Comparison of ENCODE assay signal across 1 cellular context in genomic region chr2:55010149-55010591, GRCh38.
TF ChIP-seq lines count a peak whose summit lies in the region.

No MANE protein-coding gene starts in this region.

TF ChIP-seq in GM12878, 131 proteins besides CTCF, POLR2A, EP300 and RAD21 (continued from another document and continues in another):
- TF ChIP-seq E2F8 (IDR thresholded peaks at IDR 0.05; ENCODE audit: low read depth, partially characterized antibody): no peak
- no peak for TF ChIP-seq LARP7 (IDR thresholded peaks at IDR 0.05)
- peak; percentile 40; the same call in 1 of the 2 replicates for TF ChIP-seq ZNF24 (IDR thresholded peaks at IDR 0.05)
- TF ChIP-seq YY1 (IDR thresholded peaks at IDR 0.05; ENCODE audit: low read depth, low read length): no peak
- TF ChIP-seq POU2F2 (IDR thresholded peaks at IDR 0.05; ENCODE audit: borderline replicate concordance, low read depth, low read length): peak; percentile 52; the same call in 1 of the 3 replicates
- TF ChIP-seq TCF7 (IDR thresholded peaks at IDR 0.05; ENCODE audit: borderline replicate concordance): no peak
- no peak for TF ChIP-seq STAT1 (conservative IDR thresholded peaks at IDR 0.05)
- TF ChIP-seq IRF5 (IDR thresholded peaks at IDR 0.05; ENCODE audit: borderline replicate concordance): no peak
- TF ChIP-seq SRF (IDR thresholded peaks at IDR 0.05; ENCODE audit: low read depth in 2 of 2, low read length in 2 of 2): no peak
- TF ChIP-seq ESRRA (IDR thresholded peaks at IDR 0.05; ENCODE audit: low read length): no peak
- no peak for TF ChIP-seq RELA (IDR thresholded peaks at IDR 0.05; ENCODE audit: borderline replicate concordance, partially characterized antibody)
- no peak for TF ChIP-seq FOXM1 (IDR thresholded peaks at IDR 0.05; ENCODE audit: low read depth, low read length)
- no peak for TF ChIP-seq NKRF (conservative IDR thresholded peaks at IDR 0.05)
- TF ChIP-seq MYC (IDR thresholded peaks at IDR 0.05; ENCODE audit: insufficient read depth, insufficient read length, insufficient replicate concordance, low read length, severe bottlenecking): no peak
- TF ChIP-seq TAF1 (IDR thresholded peaks at IDR 0.05; ENCODE audit: borderline replicate concordance, low read depth, low read length): no peak
- TF ChIP-seq SIN3A (IDR thresholded peaks at IDR 0.05; ENCODE audit: low read depth, low read length): no peak
- TF ChIP-seq CHD2 (IDR thresholded peaks at IDR 0.05; ENCODE audit: borderline replicate concordance, low read depth, low read length): no peak
- TF ChIP-seq SIX5 (IDR thresholded peaks at IDR 0.05; ENCODE audit: low read depth, low read length, severe bottlenecking): no peak
- no peak for TF ChIP-seq BCLAF1 (IDR thresholded peaks at IDR 0.05)
- no peak for TF ChIP-seq E4F1 (IDR thresholded peaks at IDR 0.05; ENCODE audit: borderline replicate concordance, partially characterized antibody)
- no peak for TF ChIP-seq CBFB (IDR thresholded peaks at IDR 0.05; ENCODE audit: low read depth)
- TF ChIP-seq KAT2A (conservative IDR thresholded peaks at IDR 0.05; ENCODE audit: control insufficient read depth, low read depth, low read length): no peak
- peak; percentile 44; the same call in 1 of the 2 replicates for TF ChIP-seq USF2 (IDR thresholded peaks at IDR 0.05; ENCODE audit: borderline replicate concordance, low read depth, low read length)
- peak; percentile 30; the same call in 1 of the 2 replicates for TF ChIP-seq ATF2 (IDR thresholded peaks at IDR 0.05; ENCODE audit: low read length)
- peak; percentile 89 for TF ChIP-seq ZSCAN29 (IDR thresholded peaks at IDR 0.05)
- no peak for TF ChIP-seq TCF3 (IDR thresholded peaks at IDR 0.05; ENCODE audit: borderline replicate concordance, insufficient read depth, low read depth, low read length)
- TF ChIP-seq MYB (IDR thresholded peaks at IDR 0.05; ENCODE audit: borderline replicate concordance, low read depth, low read length): no peak
- no peak; the same call in 1 of the 2 replicates for TF ChIP-seq ATF7 (IDR thresholded peaks at IDR 0.05; ENCODE audit: low read depth)
- TF ChIP-seq KLF5 (IDR thresholded peaks at IDR 0.05; ENCODE audit: partially characterized antibody): no peak
- TF ChIP-seq HSF1 (IDR thresholded peaks at IDR 0.05; ENCODE audit: low read depth, low read length): no peak
- no peak for TF ChIP-seq ZNF622 (IDR thresholded peaks at IDR 0.05)
- TF ChIP-seq PML (IDR thresholded peaks at IDR 0.05; ENCODE audit: low read length): no peak
- no peak for TF ChIP-seq CBX3 (IDR thresholded peaks at IDR 0.05; ENCODE audit: borderline replicate concordance, low read depth)
- 0 out of 2 replicates have a peak, but pooled peaks have one; percentile 46 for TF ChIP-seq SMARCA5 (IDR thresholded peaks at IDR 0.05)
- TF ChIP-seq MLLT1 (IDR thresholded peaks at IDR 0.05): no peak
- TF ChIP-seq HDAC2 (IDR thresholded peaks at IDR 0.05): no peak
- TF ChIP-seq ZNF274 (IDR thresholded peaks at IDR 0.05; ENCODE audit: insufficient read depth, insufficient read length): no peak
- TF ChIP-seq NR2F1 (conservative IDR thresholded peaks at IDR 0.05): no peak
- no peak for TF ChIP-seq DPF2 (IDR thresholded peaks at IDR 0.05)
- TF ChIP-seq RUNX3 (IDR thresholded peaks at IDR 0.05; ENCODE audit: low read length): 0 out of 2 replicates have a peak, but pooled peaks have one; percentile 29
- no peak for TF ChIP-seq ZBTB33 (IDR thresholded peaks at IDR 0.05)
- TF ChIP-seq FOS (IDR thresholded peaks at IDR 0.05; ENCODE audit: borderline replicate concordance, extremely low read depth, insufficient read length): no peak
- no peak for TF ChIP-seq MEF2A (IDR thresholded peaks at IDR 0.05; ENCODE audit: insufficient read depth, low read depth, low read length)
- no peak for TF ChIP-seq NR2C1 (IDR thresholded peaks at IDR 0.05)
- no peak for TF ChIP-seq TARDBP (IDR thresholded peaks at IDR 0.05; ENCODE audit: borderline replicate concordance)
- TF ChIP-seq NRF1 (conservative IDR thresholded peaks at IDR 0.05; ENCODE audit: low read depth, low read length): no peak
- TF ChIP-seq NBN (IDR thresholded peaks at IDR 0.05): peak; percentile 40; the same call in 1 of the 2 replicates
